Comparison of ENCODE assay signal across 11 cellular contexts in the genomic region with DNA sequence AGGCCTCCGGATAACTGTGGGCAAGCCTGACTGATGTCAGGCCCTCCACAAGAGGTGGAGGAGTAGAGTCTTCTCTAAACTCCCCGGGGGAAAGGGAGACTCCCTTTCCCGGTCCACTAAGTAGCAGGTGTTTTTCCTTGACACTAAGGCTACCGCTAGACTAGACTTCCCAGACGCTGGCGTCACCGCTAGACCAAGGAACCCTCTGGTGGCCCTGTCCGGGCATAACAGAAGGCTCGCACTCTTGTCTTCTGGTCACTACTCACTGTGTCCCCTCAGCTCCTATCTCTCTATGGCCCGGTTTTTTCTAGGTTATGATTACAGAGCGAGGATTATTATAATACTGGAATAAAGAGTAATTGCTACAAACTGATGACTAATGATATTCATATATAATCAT. TPM values are rescaled to one million over a fixed set of nuclear protein-coding genes. Genes with fewer than 3 reads are reported as not detected.
DNase-seq lines count a peak whose midpoint lies in the region; TF ChIP-seq lines count a peak whose summit lies in the region.
"Not testable (repeated sequence)": the region's sequence is repeated elsewhere in the genome, so short reads cannot be mapped to it uniquely, and the experiment has no call there.
"Had no signal": no experiment of that assay in that cellular context is flagged by ENCODE, and none has a peak within 500 bp of the region (broad histone marks: within the 10 kb centered on the region; RNA-seq: fewer than 3 reads in every experiment).

No MANE protein-coding gene starts in this region.

- not testable (repeated sequence) for H3K9me3 Mint-ChIP-seq in H9; chondrocyte (ENCODE audit: low read depth)

- not testable (repeated sequence) for H4K91ac ChIP-seq in H9 (ENCODE audit: insufficient read length, low read depth, low read length); trophoblast cell (ENCODE audit: low read depth, low read length)

- H3K4me1 Mint-ChIP-seq in H9 (peaks cover 17 to 18% of the 10 kb centered on the region in 2 experiments), chondrocyte (ENCODE audit: low read depth) (peaks cover 18% of the 10 kb centered on the region)

- H4K12ac ChIP-seq in trophoblast cell (ENCODE audit: low read depth, low read length) = not testable (repeated sequence)

- not testable (repeated sequence) for H3K56ac ChIP-seq in H9 (ENCODE audit: insufficient read length, low read depth, low read length)

- not testable (repeated sequence) for H3K27ac Mint-ChIP-seq in H9; chondrocyte (ENCODE audit: unreplicated experiment)

- not testable (repeated sequence) for H3K4me3 ChIP-seq in BE2C (ENCODE audit: low read depth, low read length); right atrium auricular region; trophoblast cell (ENCODE audit: low read depth, low read length); testis

- H4K20me1 ChIP-seq in H9 (ENCODE audit: control insufficient read depth, insufficient read depth, insufficient read length) = not testable (repeated sequence)

- not testable (repeated sequence) for H2BK120ac ChIP-seq in H9 (ENCODE audit: low read depth, low read length, poor library complexity, severe bottlenecking); trophoblast cell (ENCODE audit: insufficient read depth, low read length, poor library complexity)

- not testable (repeated sequence) for H3K27me3 ChIP-seq in BE2C; H9 (ENCODE audit: insufficient read depth, low read length); right atrium auricular region; trophoblast cell (ENCODE audit: insufficient read depth, low read length); testis

- H2AK5ac ChIP-seq in H9 (ENCODE audit: insufficient read length, low read length); trophoblast cell (ENCODE audit: low read length): not testable (repeated sequence)

- not testable (repeated sequence) for H3K36me3 Mint-ChIP-seq in H9 (ENCODE audit: insufficient read depth in 1 of 3, low read depth in 3 of 3); chondrocyte (ENCODE audit: low read depth)

- intact Hi-C loops in testis (cut with DNase I; ENCODE audit: low total_unique reads) = not testable (repeated sequence)

- not testable (repeated sequence) for H3K4ac ChIP-seq in H9 (ENCODE audit: low read depth, low read length); trophoblast cell (ENCODE audit: low read depth, low read length)

- POLR2A ChIA-PET in RWPE1 (lab: Yijun Ruan, JAX; ENCODE audit: low non-redundant PET) = not testable (repeated sequence)

- TF ChIP-seq POLR2A in testis (IDR thresholded peaks at IDR 0.05) = not testable (repeated sequence)

- H3K79me1 ChIP-seq in H9 (ENCODE audit: insufficient read depth, low read depth, low read length, poor library complexity, severe bottlenecking); trophoblast cell (ENCODE audit: low read length): not testable (repeated sequence)

- H4K5ac ChIP-seq in H9 (ENCODE audit: insufficient read length, low read depth, low read length) = not testable (repeated sequence)

- H3K23me2 ChIP-seq in H9 (ENCODE audit: insufficient read length, low read depth, low read length, poor library complexity, severe bottlenecking) = not testable (repeated sequence)

- not testable (repeated sequence) for H3K14ac ChIP-seq in H9 (ENCODE audit: insufficient read depth, low read length); trophoblast cell (ENCODE audit: low read length)

- H2BK20ac ChIP-seq in H9 (ENCODE audit: low read depth, low read length, poor library complexity, severe bottlenecking) = not testable (repeated sequence)

- not testable (repeated sequence) for H3K27me3 Mint-ChIP-seq in H9 (ENCODE audit: low read depth); chondrocyte (ENCODE audit: low read depth)

- H4K8ac ChIP-seq in H9 (replicated peaks; ENCODE audit: insufficient read length, low read depth, low read length); trophoblast cell (ENCODE audit: low read depth, low read length): not testable (repeated sequence)

- TF ChIP-seq CTCF in BE2C (IDR thresholded peaks at IDR 0.05; ENCODE audit: low read depth, low read length); RWPE1 (conservative IDR thresholded peaks at IDR 0.05; ENCODE audit: low read depth); right atrium auricular region (IDR thresholded peaks at IDR 0.05); testis (IDR thresholded peaks at IDR 0.05): not testable (repeated sequence)
- TF ChIP-seq CTCF in H9 (conservative IDR thresholded peaks at IDR 0.05) = peak; percentile 28; the same call in 2 of the 3 replicates
- TF ChIP-seq CTCF in chondrocyte (IDR thresholded peaks at IDR 0.05) = peak; percentile 47

- H3K9me3 ChIP-seq in BE2C; H9 (ENCODE audit: control insufficient read depth, low read depth, low read length); right atrium auricular region; trophoblast cell (ENCODE audit: insufficient read depth, low read depth, low read length); testis: not testable (repeated sequence)

- not testable (repeated sequence) for H3K4me2 ChIP-seq in H9 (ENCODE audit: insufficient read depth, insufficient read length, low read length); trophoblast cell (ENCODE audit: low read length)

- no CpG with 5 or more reads among the region's 11 CpGs for WGBS in H9 (ENCODE audit: extremely low coverage, insufficient read length, low lambda C conversion rate)
- no CpG with 5 or more reads among the region's 11 CpGs for WGBS in trophoblast cell (ENCODE audit: extremely low coverage, insufficient coverage, insufficient read length)
- 53 to 57% methylated on average over 11 of the region's 11 CpGs for WGBS in testis, 2 donors

- not testable (repeated sequence) for H2BK12ac ChIP-seq in H9 (ENCODE audit: insufficient read length, low read depth, low read length); trophoblast cell (ENCODE audit: low read length)

- H3K27ac ChIP-seq in H9 (ENCODE audit: insufficient read length, low read depth, low read length); trophoblast cell (ENCODE audit: low read depth, low read length): not testable (repeated sequence)
- H3K27ac ChIP-seq in RWPE1 (peak overlapping the region; percentile 66), right atrium auricular region (peak overlapping the region; percentile 55 to 57), testis (peak overlapping the region in 1 of 2 donors; percentile 50)

- not testable (repeated sequence) for H3K18ac ChIP-seq in H9 (ENCODE audit: insufficient read length, low read depth, low read length); trophoblast cell (ENCODE audit: low read length)

- not testable (repeated sequence) for H3K79me2 ChIP-seq in H9 (ENCODE audit: insufficient read depth, low read length); trophoblast cell (ENCODE audit: control insufficient read depth, insufficient read depth, low read length, poor library complexity)

- not testable (repeated sequence) for H3K4me3 Mint-ChIP-seq in H9; chondrocyte (ENCODE audit: unreplicated experiment)

- H3K36me3 ChIP-seq in BE2C; trophoblast cell (ENCODE audit: control insufficient read depth in 1 of 2, insufficient read depth in 2 of 2, low read length in 2 of 2); testis (ENCODE audit: low read depth, missing control alignments): not testable (repeated sequence)
- H3K36me3 ChIP-seq in right atrium auricular region = peaks cover 12% of the 10 kb centered on the region

- not testable (repeated sequence) for H2AFZ ChIP-seq in H9 (ENCODE audit: low read length); trophoblast cell (ENCODE audit: insufficient read depth, low read length, poor library complexity)

- CTCF ChIA-PET in RWPE1 (lab: Yijun Ruan, JAX) = not testable (repeated sequence)

- H3K9ac ChIP-seq in H9 (ENCODE audit: extremely low read depth, insufficient read length, low read length); trophoblast cell (ENCODE audit: low read length): not testable (repeated sequence)

- H3K23ac ChIP-seq in H9 (ENCODE audit: insufficient read length, low read depth, low read length); trophoblast cell (ENCODE audit: low read length): not testable (repeated sequence)

- not testable (repeated sequence) for H3T11ph ChIP-seq in H9 (ENCODE audit: low read length)

- H3K4me1 ChIP-seq in BE2C; H9 (ENCODE audit: insufficient read depth, low read length): not testable (repeated sequence)
- peaks cover 0 to 34% of the 10 kb centered on the region in 2 donors for H3K4me1 ChIP-seq in right atrium auricular region
- peaks cover 14 to 16% of the 10 kb centered on the region in 2 experiments for H3K4me1 ChIP-seq in trophoblast cell (ENCODE audit: control insufficient read depth in 1 of 2, insufficient read depth in 2 of 2, low read length in 2 of 2)
- H3K4me1 ChIP-seq in testis = peaks cover 33% of the 10 kb centered on the region

- H2BK15ac ChIP-seq in H9 (ENCODE audit: low read depth, low read length) = not testable (repeated sequence)

- DNase-seq in BE2C = peak; percentile 36
- DNase-seq in H9; RWPE1 (ENCODE audit: low spot score); chondrocyte (ENCODE audit: low spot score); right atrium auricular region (ENCODE audit: low spot score): not testable (repeated sequence)
- DNase-seq in myocyte (ENCODE audit: low read depth) = peak; percentile 47
- DNase-seq in trophoblast cell = peak; percentile 75 to 78
- peak; percentile 74 for DNase-seq in testis

- H2BK5ac ChIP-seq in H9 (ENCODE audit: insufficient read length, low read length); trophoblast cell (ENCODE audit: low read depth, low read length, poor library complexity): not testable (repeated sequence)

RNA-seq across cellular contexts. Expression of a gene that starts 12.4 kb away (rescaled TPM):
- polyA plus RNA-seq in BE2C (2012; ENCODE audit: insufficient read depth, insufficient read length, low read depth) = 9.4 TPM
- total RNA-seq in H9 (2021) = 73.1 and 76.0 TPM in 2 replicates
- total RNA-seq in chondrocyte = 73.7 to 112 TPM (median 108 TPM) in 3 replicates
- 10 to 100 TPM; 20.4 to 35.9 TPM for total RNA-seq in right atrium auricular region
- 60.5 and 75.0 TPM in 2 replicates for total RNA-seq in myocyte
- polyA plus RNA-seq in myocyte (2012) = 120 TPM
- polyA plus RNA-seq in trophoblast cell (2013) = 107 and 108 TPM in 2 replicates
- total RNA-seq in testis = 10 to 100 TPM; 77.7 to 82.9 TPM
- 44.3 TPM for polyA plus RNA-seq in testis (ENCODE audit: insufficient read depth, low read depth, low replicate concordance)

RNA-seq across cellular contexts. Expression of a gene that starts 28.7 kb away (rescaled TPM):
- 4.7 TPM for polyA plus RNA-seq in BE2C (2012; ENCODE audit: insufficient read depth, insufficient read length, low read depth)
- total RNA-seq in H9 (2021) = 6.3 and 6.4 TPM in 2 replicates
- total RNA-seq in chondrocyte = 6.8 to 7.9 TPM (median 7.7 TPM) in 3 replicates
- 10 to 100 TPM; 31.2 to 65.6 TPM for total RNA-seq in right atrium auricular region
- total RNA-seq in myocyte = 35.8 and 41.3 TPM in 2 replicates
- polyA plus RNA-seq in myocyte (2012) = 29.9 TPM
- polyA plus RNA-seq in trophoblast cell (2013) = 4.7 and 5.0 TPM in 2 replicates
- 100 to 1,000 TPM in 1 of 2 donors, 10 to 100 TPM in 1; 92.8 to 105 TPM for total RNA-seq in testis
- 25.9 TPM for polyA plus RNA-seq in testis (ENCODE audit: insufficient read depth, low read depth, low replicate concordance)

RNA-seq across cellular contexts. Expression of a gene that starts 38.3 kb away (rescaled TPM):
- polyA plus RNA-seq in BE2C (2012; ENCODE audit: insufficient read depth, insufficient read length, low read depth) = not detected
- not detected in 2 replicates for total RNA-seq in H9 (2021)
- total RNA-seq in chondrocyte = not detected in 3 replicates
- total RNA-seq in right atrium auricular region = not detected
- total RNA-seq in myocyte = not detected in 2 replicates
- polyA plus RNA-seq in myocyte (2012) = not detected
- not detected in 2 replicates for polyA plus RNA-seq in trophoblast cell (2013)
- total RNA-seq in testis = under 1 TPM in 1 of 2 donors, not detected in 1; 0.87 TPM
- not detected for polyA plus RNA-seq in testis (ENCODE audit: insufficient read depth, low read depth, low replicate concordance)
- total RNA-seq: GM12878, LHCN-M2, NCI-H460 had no signal
- polyA plus RNA-seq: GM12878 had no signal

RNA-seq across cellular contexts. Expression of a gene that starts 50.6 kb away (rescaled TPM):
- polyA plus RNA-seq in BE2C (2012; ENCODE audit: insufficient read depth, insufficient read length, low read depth) = not detected
- total RNA-seq in H9 (2021) (1.4 TPM in 2 replicates), chondrocyte (0.27 to 0.57 TPM (median 0.28 TPM) in 3 replicates), right atrium auricular region (under 1 TPM; 0.30 to 0.51 TPM), myocyte (0.31 and 2.6 TPM in 2 replicates), testis (1 to 10 TPM in 1 of 2 donors, under 1 TPM in 1; 0.68 to 2.6 TPM)
- polyA plus RNA-seq in myocyte (2012) = 0.21 TPM
- polyA plus RNA-seq in trophoblast cell (2013) = 0.07 TPM in 2 replicates
- polyA plus RNA-seq in testis (ENCODE audit: insufficient read depth, low read depth, low replicate concordance) = 1.4 TPM
- total RNA-seq: GM12878, LHCN-M2 had no signal

RNA-seq across cellular contexts. Expression of a gene that starts 56.4 kb away (rescaled TPM):
- 86.8 TPM for polyA plus RNA-seq in BE2C (2012; ENCODE audit: insufficient read depth, insufficient read length, low read depth)
- 45.3 and 48.5 TPM in 2 replicates for total RNA-seq in H9 (2021)
- total RNA-seq in chondrocyte = 113 to 146 TPM (median 140 TPM) in 3 replicates
- total RNA-seq in right atrium auricular region = 10 to 100 TPM; 28.3 to 30.8 TPM
- 83.4 and 92.8 TPM in 2 replicates for total RNA-seq in myocyte
- 106 TPM for polyA plus RNA-seq in myocyte (2012)
- 61.9 and 62.0 TPM in 2 replicates for polyA plus RNA-seq in trophoblast cell (2013)
- total RNA-seq in testis = 10 to 100 TPM; 70.3 to 94.5 TPM
- 52.0 TPM for polyA plus RNA-seq in testis (ENCODE audit: insufficient read depth, low read depth, low replicate concordance)
